Comparison of ENCODE assay signal across 1 cellular context in the genomic region with DNA sequence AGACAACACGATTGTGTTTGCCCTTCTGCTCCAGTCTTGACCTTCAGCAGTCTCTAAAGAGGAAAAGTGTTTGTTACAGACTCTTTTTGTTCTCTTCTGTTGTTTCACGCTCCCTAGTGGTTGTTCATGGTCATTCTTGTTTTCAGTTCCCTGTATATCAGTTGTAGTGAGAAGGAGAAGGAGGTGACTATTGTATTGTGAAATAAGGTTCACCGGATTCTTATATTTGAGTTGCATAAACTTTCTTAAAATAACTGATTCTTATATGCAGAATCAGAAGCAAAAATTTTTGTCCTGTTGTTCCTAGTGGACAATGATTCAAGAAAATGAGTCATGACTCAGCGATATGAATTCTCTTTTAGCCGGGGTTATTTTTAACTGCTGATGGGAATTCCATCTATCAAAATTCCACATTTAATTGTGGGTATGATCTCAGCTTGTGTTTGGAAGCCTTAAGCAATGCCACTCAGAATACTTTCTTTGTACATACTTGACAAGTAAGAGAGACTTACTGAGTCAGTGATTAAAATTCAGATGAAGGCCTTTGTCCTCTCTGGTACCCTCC.
A peak's percentile ranks its signal among the peaks of the same experiment; 100 is the strongest.
TF ChIP-seq lines count a peak whose summit lies in the region.

No MANE protein-coding gene starts in this region.

TF ChIP-seq in HCT116, 20 proteins besides CTCF, POLR2A, EP300 and RAD21 (continued from another document):
- TF ChIP-seq SP1 (IDR thresholded peaks at IDR 0.05; ENCODE audit: low read depth) (no peak; the same call in 1 of the 2 replicates), ZNF274 (IDR thresholded peaks at IDR 0.05; ENCODE audit: low read depth, low read length) (no peak), SIN3A (IDR thresholded peaks at IDR 0.05; ENCODE audit: low read depth) (no peak), EZH2 (IDR thresholded peaks at IDR 0.05) (no peak), REST (IDR thresholded peaks at IDR 0.05; ENCODE audit: low read depth) (no peak), FOSL1 (IDR thresholded peaks at IDR 0.05; ENCODE audit: low read depth) (peak; percentile 38; the same call in 1 of the 2 replicates), EZH2phosphoT487 (IDR thresholded peaks at IDR 0.05; ENCODE audit: borderline replicate concordance) (no peak), CEBPB (IDR thresholded peaks at IDR 0.05; ENCODE audit: low read depth) (peak; percentile 68), TCF7L2 (IDR thresholded peaks at IDR 0.05; ENCODE audit: borderline replicate concordance, extremely low read depth, insufficient read depth, insufficient read length) (no peak)
- TF ChIP-seq, protein P1, sequence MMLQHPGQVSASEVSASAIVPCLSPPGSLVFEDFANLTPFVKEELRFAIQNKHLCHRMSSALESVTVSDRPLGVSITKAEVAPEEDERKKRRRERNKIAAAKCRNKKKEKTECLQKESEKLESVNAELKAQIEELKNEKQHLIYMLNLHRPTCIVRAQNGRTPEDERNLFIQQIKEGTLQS (IDR thresholded peaks at IDR 0.05) = no peak
- TF ChIP-seq, protein P2, sequence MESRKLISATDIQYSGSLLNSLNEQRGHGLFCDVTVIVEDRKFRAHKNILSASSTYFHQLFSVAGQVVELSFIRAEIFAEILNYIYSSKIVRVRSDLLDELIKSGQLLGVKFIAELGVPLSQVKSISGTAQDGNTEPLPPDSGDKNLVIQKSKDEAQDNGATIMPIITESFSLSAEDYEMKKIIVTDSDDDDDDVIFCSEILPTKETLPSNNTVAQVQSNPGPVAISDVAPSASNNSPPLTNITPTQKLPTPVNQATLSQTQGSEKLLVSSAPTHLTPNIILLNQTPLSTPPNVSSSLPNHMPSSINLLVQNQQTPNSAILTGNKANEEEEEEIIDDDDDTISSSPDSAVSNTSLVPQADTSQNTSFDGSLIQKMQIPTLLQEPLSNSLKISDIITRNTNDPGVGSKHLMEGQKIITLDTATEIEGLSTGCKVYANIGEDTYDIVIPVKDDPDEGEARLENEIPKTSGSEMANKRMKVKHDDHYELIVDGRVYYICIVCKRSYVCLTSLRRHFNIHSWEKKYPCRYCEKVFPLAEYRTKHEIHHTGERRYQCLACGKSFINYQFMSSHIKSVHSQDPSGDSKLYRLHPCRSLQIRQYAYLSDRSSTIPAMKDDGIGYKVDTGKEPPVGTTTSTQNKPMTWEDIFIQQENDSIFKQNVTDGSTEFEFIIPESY (IDR thresholded peaks at IDR 0.05; ENCODE audit: extremely low read depth, insufficient replicate concordance, low read length) = no peak
- TF ChIP-seq, protein P3, sequence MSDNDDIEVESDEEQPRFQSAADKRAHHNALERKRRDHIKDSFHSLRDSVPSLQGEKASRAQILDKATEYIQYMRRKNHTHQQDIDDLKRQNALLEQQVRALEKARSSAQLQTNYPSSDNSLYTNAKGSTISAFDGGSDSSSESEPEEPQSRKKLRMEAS (IDR thresholded peaks at IDR 0.05) = no peak
